ENCODE assay signal across 9 cellular contexts in the genomic region with DNA sequence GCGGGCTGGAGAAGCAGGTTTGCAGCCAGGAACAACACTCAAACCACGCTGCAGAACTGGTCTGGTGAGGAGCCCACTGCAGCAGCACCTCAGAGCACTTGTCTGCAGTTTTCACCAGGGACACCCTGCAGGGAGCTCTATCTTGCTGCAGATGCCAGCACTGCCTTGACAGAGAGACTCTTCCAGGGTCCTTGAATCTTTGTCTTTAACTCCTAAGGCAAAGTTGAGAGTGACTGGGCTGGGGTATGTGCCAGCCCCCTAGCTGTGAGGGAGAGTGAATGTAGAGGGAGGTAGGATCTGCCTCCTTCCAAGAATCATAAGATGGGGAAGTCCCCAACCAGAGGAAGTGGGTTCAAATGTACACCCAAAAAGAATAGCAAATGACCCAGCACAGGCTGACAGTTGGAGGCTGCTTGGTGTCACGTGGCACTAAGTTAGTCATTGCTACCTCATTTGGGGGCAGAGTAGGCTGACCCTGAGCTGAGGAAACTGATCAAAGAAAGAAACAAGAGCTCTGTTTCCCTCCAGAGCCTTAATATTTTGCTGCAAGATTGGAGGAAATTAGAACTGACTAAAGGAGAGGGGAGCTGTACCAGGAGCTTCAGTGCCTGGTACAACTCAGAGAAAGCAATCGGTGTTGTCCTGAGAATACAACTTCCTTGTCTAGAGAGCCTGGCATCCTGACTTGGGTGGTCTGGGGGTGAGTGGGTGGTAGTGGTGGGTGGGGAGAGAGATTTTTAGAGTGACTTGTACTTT. TPM values are rescaled to one million over a fixed set of nuclear protein-coding genes. Genes with fewer than 3 reads are reported as not detected.
DNase-seq lines count a peak whose midpoint lies in the region; ATAC-seq lines count a peak whose summit lies in the region.
"Had no signal": no experiment of that assay in that cellular context is flagged by ENCODE, and none has a peak within 500 bp of the region (broad histone marks: within the 10 kb centered on the region; RNA-seq: fewer than 3 reads in every experiment).

No MANE protein-coding gene starts in this region.

- no peaks in the 10 kb centered on the region for H3K36me3 ChIP-seq in CD4-positive, CD25-positive, alpha-beta regulatory T cell (ENCODE audit: control insufficient read depth, insufficient read depth, low read length)

- peak overlapping the region; percentile 81 to 88 (median 84) for H3K4me3 Mint-ChIP-seq in CD4-positive, CD25-positive, alpha-beta regulatory T cell
- H3K4me3 Mint-ChIP-seq in T-helper 2 cell treated with Interferon-gamma antibody and Interleukin-4, amounts not matched to agents 5 μg/mL and 100 μg/mL, for 36 hours: peak overlapping the region; percentile 88
- H3K4me3 Mint-ChIP-seq: nephron had no signal

- ATAC-seq in CD4-positive, CD25-positive, alpha-beta regulatory T cell (ENCODE audit: low read depth in 2 of 2): peak; percentile 87 to 89
- peak; percentile 59 for ATAC-seq in GM19328 (IDR thresholded peaks at IDR 0.05; ENCODE audit: unreplicated experiment)
- peak; percentile 70 for ATAC-seq in HG03378 (IDR thresholded peaks at IDR 0.05; ENCODE audit: unreplicated experiment)

- H3K9me3 ChIP-seq in CD4-positive, CD25-positive, alpha-beta regulatory T cell (ENCODE audit: control insufficient read depth in 2 of 2, low read length in 2 of 2): no peaks in the 10 kb centered on the region

- H3K27me3 Mint-ChIP-seq in CD4-positive, CD25-positive, alpha-beta regulatory T cell: no peaks in the 10 kb centered on the region
- H3K27me3 Mint-ChIP-seq in T-helper 2 cell treated with Interferon-gamma antibody and Interleukin-4, amounts not matched to agents 5 μg/mL and 100 μg/mL, for 36 hours (ENCODE audit: low read depth): no peaks in the 10 kb centered on the region

- H3K4me1 ChIP-seq in CD4-positive, CD25-positive, alpha-beta regulatory T cell (ENCODE audit: control insufficient read depth, insufficient read depth, low read length, poor library complexity, severe bottlenecking): peaks cover 55% of the 10 kb centered on the region

- peak overlapping the region; percentile 83 for H3K4me3 ChIP-seq in CD4-positive, CD25-positive, alpha-beta regulatory T cell (ENCODE audit: low read depth, low read length)

- H3K9me3 Mint-ChIP-seq in CD4-positive, CD25-positive, alpha-beta regulatory T cell: no peaks in the 10 kb centered on the region
- no peaks in the 10 kb centered on the region for H3K9me3 Mint-ChIP-seq in T-helper 2 cell treated with Interferon-gamma antibody and Interleukin-4, amounts not matched to agents 5 μg/mL and 100 μg/mL, for 36 hours

- peak; percentile 47 to 92 (median 63) for DNase-seq in CD4-positive, CD25-positive, alpha-beta regulatory T cell
- peak; percentile 76 for DNase-seq in T-helper 2 cell treated with Interferon-gamma antibody and Interleukin-4, amounts not matched to agents 5 μg/mL and 100 μg/mL, for 36 hours (ENCODE audit: low spot score)
- DNase-seq in T47D (ENCODE audit: low read depth in 1 of 2, low spot score in 1 of 2): peak; percentile 25 to 91
- DNase-seq in stimulated activated CD4-positive, alpha-beta T cell treated with anti-CD3 and anti-CD28 coated beads, Interleukin-12 subunit alpha, Interleukin-12 subunit beta, amount 100 ng/mL, for 4 hours: peak; percentile 44
- DNase-seq in DMS114 treated with DMSO at 0.1 percent for 48 hours (lab: John Stamatoyannopoulos, UW; ENCODE audit: unreplicated experiment): no peak
- no peak for DNase-seq in NCI-H1092 (lab: John Stamatoyannopoulos, UW)

- in situ Hi-C loops in T47D (cut with HindIII; ENCODE audit: low pct_unique_long_range_greater_than_20kb, low sequenced_read_pairs): no loop called here

- no peaks in the 10 kb centered on the region for H3K27me3 ChIP-seq in CD4-positive, CD25-positive, alpha-beta regulatory T cell (ENCODE audit: control insufficient read depth, insufficient read depth, low read length)

- H3K4me1 Mint-ChIP-seq in CD4-positive, CD25-positive, alpha-beta regulatory T cell: peaks cover 26 to 55% (median 40%) of the 10 kb centered on the region in 4 donors
- peaks cover 42% of the 10 kb centered on the region for H3K4me1 Mint-ChIP-seq in T-helper 2 cell treated with Interferon-gamma antibody and Interleukin-4, amounts not matched to agents 5 μg/mL and 100 μg/mL, for 36 hours (ENCODE audit: low read depth)
- H3K4me1 Mint-ChIP-seq: nephron had no signal

- peak overlapping the region; percentile 86 to 98 (median 90) for H3K27ac Mint-ChIP-seq in CD4-positive, CD25-positive, alpha-beta regulatory T cell
- peak overlapping the region; percentile 99 for H3K27ac Mint-ChIP-seq in T-helper 2 cell treated with Interferon-gamma antibody and Interleukin-4, amounts not matched to agents 5 μg/mL and 100 μg/mL, for 36 hours

- no peaks in the 10 kb centered on the region for H3K36me3 Mint-ChIP-seq in CD4-positive, CD25-positive, alpha-beta regulatory T cell
- H3K36me3 Mint-ChIP-seq in T-helper 2 cell treated with Interferon-gamma antibody and Interleukin-4, amounts not matched to agents 5 μg/mL and 100 μg/mL, for 36 hours (ENCODE audit: low read depth): peaks cover 16% of the 10 kb centered on the region

- H3K27ac ChIP-seq in CD4-positive, CD25-positive, alpha-beta regulatory T cell (ENCODE audit: insufficient read depth, low read length, poor library complexity, severe bottlenecking): peak overlapping the region; percentile 90

RNA-seq across cellular contexts. Expression of a gene that starts 28.2 kb away (rescaled TPM):
- 204 TPM for total RNA-seq in CD4-positive, CD25-positive, alpha-beta regulatory T cell
- polyA plus RNA-seq in CD4-positive, CD25-positive, alpha-beta regulatory T cell: 1 to 10 TPM; 7.3 to 9.9 (median 8.7) TPM

Comparison
In these comparisons a context has a peak if more than half of its experiments do, and no peak if none do; other contexts are left out.
1. DNase-seq: peak in CD4-positive, CD25-positive, alpha-beta regulatory T cell (3 of 3), T-helper 2 cell treated with Interferon-gamma antibody and Interleukin-4, amounts not matched to agents 5 μg/mL and 100 μg/mL, for 36 hours (single experiment), T47D (2 of 2) and stimulated activated CD4-positive, alpha-beta T cell treated with anti-CD3 and anti-CD28 coated beads, Interleukin-12 subunit alpha, Interleukin-12 subunit beta, amount 100 ng/mL, for 4 hours (single experiment); none in DMS114 treated with DMSO at 0.1 percent for 48 hours (single experiment) and NCI-H1092 (single experiment).
2. Peak in every context shown above with its lines, with median percentiles within 50 percentile points of each other: ATAC-seq.